Comparison of ENCODE assay signal across 8 cellular contexts in genomic region chr5:172004824-172005237, GRCh38. TPM values are rescaled to one million over a fixed set of nuclear protein-coding genes. Genes with fewer than 3 reads are reported as not detected.
DNase-seq lines count a peak whose midpoint lies in the region; ATAC-seq, FAIRE-seq and TF ChIP-seq lines count a peak whose summit lies in the region.

No MANE protein-coding gene starts in this region.

- peaks cover 63% of the 10 kb centered on the region for H3K79me2 ChIP-seq in SU-DHL-6 (ENCODE audit: insufficient read depth, low read length)
- peaks cover 51 to 74% of the 10 kb centered on the region in 2 experiments for H3K79me2 ChIP-seq in H1 (ENCODE audit: control insufficient read depth in 1 of 2, insufficient read depth in 2 of 2, low read length in 2 of 2)

- no peaks in the 10 kb centered on the region for H3K36me3 Mint-ChIP-seq in osteocyte (ENCODE audit: unreplicated experiment)

- H3K4me3 ChIP-seq in SU-DHL-6 (ENCODE audit: insufficient read depth, low read length, poor library complexity, severe bottlenecking): peak overlapping the region; percentile 74
- peak overlapping the region; percentile 82 to 99 (median 96) for H3K4me3 ChIP-seq in H1 (ENCODE audit: extremely low read depth in 1 of 4, insufficient read depth in 2 of 4, low read depth in 3 of 4, low read length in 4 of 4)

- 48% methylated on average over 3 of the region's 3 CpGs; no CpG with 5 or more reads in 1 of the 2 experiments for WGBS in H1 (ENCODE audit: extremely low coverage in 1 of 2, insufficient coverage in 1 of 2, insufficient read length in 1 of 2, insufficient replicate concordance in 2 of 2, low coverage in 1 of 2, low lambda C conversion rate in 2 of 2, missing lambda C conversion rate in 1 of 2), 2 experiments

- H3K27ac ChIP-seq in SU-DHL-6 (ENCODE audit: low read depth, low read length) (0 out of 2 replicates have a peak overlapping the region, but pooled peaks have one; percentile 88), H1 (ENCODE audit: low read depth, low read length) (no peak overlapping the region)

- no peaks in the 10 kb centered on the region for H3K9me3 Mint-ChIP-seq in osteocyte (ENCODE audit: unreplicated experiment)

- H2BK5ac ChIP-seq in H1 (ENCODE audit: low read depth, low read length): no peak overlapping the region

- no peak overlapping the region for H4K91ac ChIP-seq in H1 (replicated peaks; ENCODE audit: insufficient read length, low read length)

- peaks cover 35% of the 10 kb centered on the region for H3F3A ChIP-seq in SU-DHL-6 (ENCODE audit: insufficient read depth)

- no peak for TF ChIP-seq EP300 in H1 (IDR thresholded peaks at IDR 0.05; ENCODE audit: borderline replicate concordance in 1 of 2, low read depth in 2 of 2, low read length in 2 of 2)

- H2AFZ ChIP-seq in SU-DHL-6 (ENCODE audit: low read depth, low read length, severe bottlenecking) (no peak overlapping the region), H1 (ENCODE audit: low read length) (no peak overlapping the region)

- H3K27me3 Mint-ChIP-seq in osteocyte (ENCODE audit: unreplicated experiment): no peaks in the 10 kb centered on the region

- no peak overlapping the region for H3K4ac ChIP-seq in H1 (replicated peaks; ENCODE audit: insufficient read length, low read depth, low read length)

- TF ChIP-seq CTCF in SU-DHL-6 (IDR thresholded peaks at IDR 0.05; ENCODE audit: insufficient read depth, low read length, poor library complexity, severe bottlenecking): no peak
- TF ChIP-seq CTCF in H1 (IDR thresholded peaks at IDR 0.05; ENCODE audit: control extremely low read depth in 1 of 3, insufficient read depth in 1 of 3, low read depth in 1 of 3, low read length in 3 of 3): no peak
- TF ChIP-seq CTCF in osteocyte (IDR thresholded peaks at IDR 0.05): no peak

- H2BK12ac ChIP-seq in H1 (ENCODE audit: low read depth, low read length): no peak overlapping the region

- H4K20me1 ChIP-seq in SU-DHL-6 (ENCODE audit: low read depth, low read length) (peaks cover 5% of the 10 kb centered on the region; the same call in 1 of the 2 replicates), H1 (replicated peaks in 1 of 2; ENCODE audit: control insufficient read depth in 1 of 2, insufficient read depth in 2 of 2, low read length in 2 of 2) (peaks cover 18 to 22% of the 10 kb centered on the region in 2 experiments)

- TF ChIP-seq RAD21 in H1 (IDR thresholded peaks at IDR 0.05 in 1 of 2, conservative IDR thresholded peaks at IDR 0.05 in 1 of 2; ENCODE audit: low read depth in 2 of 2, low read length in 2 of 2): no peak

- no peak overlapping the region for H3K23ac ChIP-seq in H1 (ENCODE audit: insufficient read length)

- peak; percentile 31 for DNase-seq in DMS53 (lab: John Stamatoyannopoulos, UW)
- DNase-seq in DMS53 treated with DMSO at 0.1 percent for 48 hours (lab: John Stamatoyannopoulos, UW; ENCODE audit: unreplicated experiment): no peak
- no peak for DNase-seq in H1 (ENCODE audit: low read depth in 1 of 2, low spot score in 2 of 2)
- no peak for DNase-seq in osteocyte (ENCODE audit: extremely low spot score, unreplicated experiment)
- no peak for DNase-seq in midbrain (lab: John Stamatoyannopoulos, UW)

- no peak overlapping the region for H2BK15ac ChIP-seq in H1 (ENCODE audit: low read length)

- FAIRE-seq in H1 (lab: Jason Lieb, UNC): no peak

- POLR2A ChIA-PET in H1 (lab: Charles Lee; ENCODE audit: partially characterized antibody): interaction anchor here (1.1 to 6.6 kb wide), 9 partner anchors 14 to 279 kb away, joined by 3 to 66 read pairs (median 6); partner anchors contain the start of gene UBTD2

- H3K79me1 ChIP-seq in H1 (ENCODE audit: low read depth, low read length): peaks cover 5% of the 10 kb centered on the region; the same call in 1 of the 2 replicates

- H3K9me3 ChIP-seq in SU-DHL-6 (ENCODE audit: insufficient read depth, low read length): no peaks in the 10 kb centered on the region
- no peaks in the 10 kb centered on the region for H3K9me3 ChIP-seq in H1 (ENCODE audit: insufficient read depth in 2 of 2, low read depth in 1 of 2, low read length in 1 of 2)

- ATAC-seq in GM18858 (IDR thresholded peaks at IDR 0.05; ENCODE audit: unreplicated experiment) (no peak), GM18517 (IDR thresholded peaks at IDR 0.05; ENCODE audit: unreplicated experiment) (no peak)

- no peak overlapping the region for H3K14ac ChIP-seq in H1 (ENCODE audit: insufficient read length)

- peak overlapping the region; percentile 93 for H3K9ac ChIP-seq in SU-DHL-6 (ENCODE audit: low read length)
- peak overlapping the region in 2 of 4 experiments; percentile 91 to 93; a peak in 3 of 7 replicates for H3K9ac ChIP-seq in H1 (replicated peaks in 1 of 4; ENCODE audit: extremely low read depth in 1 of 4, low read depth in 3 of 4, low read length in 3 of 4)

- no peak overlapping the region for H4K8ac ChIP-seq in H1 (ENCODE audit: extremely low read depth, insufficient read depth, low read length)

- H3K27me3 ChIP-seq in SU-DHL-6 (ENCODE audit: low read length) (no peaks in the 10 kb centered on the region), H1 (replicated peaks in 1 of 4; ENCODE audit: control insufficient read depth in 3 of 4, extremely low read depth in 1 of 4, insufficient read depth in 3 of 4, low read length in 3 of 4) (no peaks in the 10 kb centered on the region)

- peaks cover 8 to 40% (median 24%) of the 10 kb centered on the region in 4 experiments for H3K4me1 ChIP-seq in H1 (replicated peaks in 1 of 4; ENCODE audit: control insufficient read depth in 3 of 4, insufficient read depth in 4 of 4, low read length in 3 of 4)

- H3K4me1 Mint-ChIP-seq in osteocyte (ENCODE audit: unreplicated experiment): peaks cover 59% of the 10 kb centered on the region

- TF ChIP-seq POLR2A in H1 (IDR thresholded peaks at IDR 0.05; ENCODE audit: control extremely low read depth in 1 of 2, low read depth in 2 of 2, low read length in 2 of 2): no peak

- no peaks in the 10 kb centered on the region for H3K36me3 ChIP-seq in SU-DHL-6 (ENCODE audit: low read length)
- H3K36me3 ChIP-seq in H1 (ENCODE audit: control insufficient read depth in 2 of 4, insufficient read depth in 4 of 4, low read length in 3 of 4): no peaks in the 10 kb centered on the region

- peak overlapping the region; percentile 98 for H3K4me2 ChIP-seq in SU-DHL-6 (ENCODE audit: low read depth, low read length, poor library complexity, severe bottlenecking)
- H3K4me2 ChIP-seq in H1 (ENCODE audit: insufficient read depth in 1 of 2, low read depth in 2 of 2, low read length in 2 of 2): peak overlapping the region; percentile 75 to 97

- no peak overlapping the region for H4K5ac ChIP-seq in H1 (ENCODE audit: insufficient read length, low read depth, low read length)

- H3K27ac Mint-ChIP-seq in osteocyte (ENCODE audit: unreplicated experiment): peak overlapping the region; percentile 81

- H3K18ac ChIP-seq in H1 (ENCODE audit: extremely low read depth, low read length): no peak overlapping the region

- peaks cover 11% of the 10 kb centered on the region for H3K23me2 ChIP-seq in H1 (ENCODE audit: low read depth, low read length)

- CTCF ChIA-PET in H1 (lab: Charles Lee; ENCODE audit: partially characterized antibody): interaction anchor here (1.6 to 4.9 kb wide), 4 partner anchors 19 to 97 kb away, joined by 3 to 33 read pairs (median 18); no protein-coding TSS in a partner anchor

- H3K56ac ChIP-seq in H1 (replicated peaks; ENCODE audit: insufficient read length, low read depth, low read length): no peak overlapping the region

- H3K4me3 Mint-ChIP-seq in osteocyte (ENCODE audit: unreplicated experiment): peak overlapping the region; percentile 98

- no peak overlapping the region for H2BK20ac ChIP-seq in H1 (ENCODE audit: low read length)

- no peak overlapping the region for H2AK5ac ChIP-seq in H1 (ENCODE audit: low read depth, low read length)

- no peaks in the 10 kb centered on the region for H3K9me2 ChIP-seq in SU-DHL-6 (replicated peaks; ENCODE audit: insufficient read depth, low read length)

- H2BK120ac ChIP-seq in H1 (replicated peaks; ENCODE audit: low read depth, low read length): no peak overlapping the region

TF ChIP-seq in H1, 55 proteins besides CTCF, POLR2A, EP300 and RAD21 (continues in another document):
- TF ChIP-seq CBX8 (IDR thresholded peaks at IDR 0.05; ENCODE audit: borderline replicate concordance, low read depth, low read length): no peak
- TF ChIP-seq NRF1 (IDR thresholded peaks at IDR 0.05; ENCODE audit: low read depth, low read length): no peak

RNA-seq across cellular contexts. Expression of gene FBXW11, which starts 1.6 kb away (rescaled TPM):
- 75.6 and 77.2 TPM in 2 replicates for total RNA-seq in H1 (2021; fragmentation: NEBNext Ultra II Directional; extraction: Animal tissue kit (Norgen Biotek cat#: 25700))
- 41.1 and 45.0 TPM in 2 replicates for polyA plus RNA-seq in H1 (2011; rRNA removed)
- 53.5 TPM for polyA plus RNA-seq in H1 (2011; cell fraction: cytosol; rRNA removed)
- polyA plus RNA-seq in H1 (2011; cell fraction: nucleus; rRNA removed): 45.3 TPM
- 39.7 to 54.0 TPM (median 49.6 TPM) in 4 replicates for polyA plus RNA-seq in H1 (2012, experiment 1 of 2)
- 15.1 TPM for polyA plus RNA-seq in H1 (2012, experiment 2 of 2)
- 28.3 TPM for polyA plus RNA-seq in H1 (2013, experiment 1 of 2)
- 27.8 TPM for polyA plus RNA-seq in H1 (2013, experiment 2 of 2)
- 177 and 211 TPM in 2 replicates for polyA minus RNA-seq in H1 (2011; rRNA and poly(A)+ RNA removed)
- 70.6 TPM for polyA minus RNA-seq in H1 (2011; cell fraction: cytosol; rRNA and poly(A)+ RNA removed)
- polyA minus RNA-seq in H1 (2011; cell fraction: nucleus; rRNA and poly(A)+ RNA removed): 72.6 TPM
- 60.1 and 61.4 TPM in 2 replicates for total RNA-seq in osteocyte
